In genomic region chr16:27222499-27223225, GRCh38 we compare ENCODE assay signal across 10 cellular contexts. TPM values are rescaled to one million over a fixed set of nuclear protein-coding genes. Genes with fewer than 3 reads are reported as not detected.
DNase-seq lines count a peak whose midpoint lies in the region; ATAC-seq and TF ChIP-seq lines count a peak whose summit lies in the region.
"Had no signal": no experiment of that assay in that cellular context is flagged by ENCODE, and none has a peak within 500 bp of the region (broad histone marks: within the 10 kb centered on the region; RNA-seq: fewer than 3 reads in every experiment).

No MANE protein-coding gene starts in this region.

- no peak for ATAC-seq in HG03175 (IDR thresholded peaks at IDR 0.05; ENCODE audit: unreplicated experiment)

- peaks cover 4% of the 10 kb centered on the region for H3K4me1 ChIP-seq in hepatocyte (ENCODE audit: insufficient read depth)
- H3K4me1 ChIP-seq in subcutaneous abdominal adipose tissue (ENCODE audit: control insufficient read depth in 5 of 5, insufficient read depth in 5 of 5, low read length in 5 of 5): peaks cover 0 to 23% (median 13%) of the 10 kb centered on the region in 5 donors

- H3K27me3 ChIP-seq in hepatocyte (no peaks in the 10 kb centered on the region), subcutaneous abdominal adipose tissue (ENCODE audit: control insufficient read depth in 5 of 5, insufficient read depth in 4 of 5, low read length in 5 of 5) (no peaks in the 10 kb centered on the region)
- H3K27me3 ChIP-seq: brain microvascular endothelial cell had no signal

- WGBS in hepatocyte (ENCODE audit: low lambda C conversion rate, missing lambda C conversion rate): 66% methylated on average over 24 of the region's 24 CpGs

- no peaks in the 10 kb centered on the region for H3K9me2 ChIP-seq in hepatocyte (replicated peaks; ENCODE audit: insufficient read depth)

- H3K36me3 ChIP-seq in hepatocyte (replicated peaks; ENCODE audit: insufficient read depth, low read depth) (no peaks in the 10 kb centered on the region), subcutaneous abdominal adipose tissue (ENCODE audit: control insufficient read depth in 5 of 5, insufficient read depth in 5 of 5, low read length in 5 of 5) (peaks cover 0 to 60% (median 31%) of the 10 kb centered on the region in 5 donors)

- no peaks in the 10 kb centered on the region for H4K20me1 ChIP-seq in hepatocyte (ENCODE audit: insufficient read depth, poor library complexity, severe bottlenecking)

- DNase-seq in NCI-H2171 treated with DMSO at 0.1 percent for 48 hours (lab: John Stamatoyannopoulos, UW): peak; percentile 80
- DNase-seq in NCI-H2171 (lab: John Stamatoyannopoulos, UW): no peak
- DNase-seq in T1000 (lab: John Stamatoyannopoulos, UW): peak; percentile 24
- no peak for DNase-seq in hepatocyte (ENCODE audit: low spot score)
- DNase-seq in OCI-M1 (lab: John Stamatoyannopoulos, UW): no peak
- DNase-seq in SW480 (ENCODE audit: low spot score): no peak
- DNase-seq: brain microvascular endothelial cell, Kasumi-1 had no signal

- H3K9me3 ChIP-seq in hepatocyte (ENCODE audit: low read depth): no peaks in the 10 kb centered on the region
- H3K9me3 ChIP-seq in subcutaneous abdominal adipose tissue (ENCODE audit: control insufficient read depth in 5 of 5, low read length in 5 of 5): no peaks in the 10 kb centered on the region

- no peak overlapping the region for H3K9ac ChIP-seq in subcutaneous abdominal adipose tissue (ENCODE audit: low read length in 5 of 5)

- H2AFZ ChIP-seq in hepatocyte: no peak overlapping the region

- H3K79me2 ChIP-seq in hepatocyte: no peaks in the 10 kb centered on the region

- H3K4me2 ChIP-seq in hepatocyte: no peak overlapping the region

- H3K27ac ChIP-seq in hepatocyte (peak overlapping the region; percentile 30), subcutaneous abdominal adipose tissue (ENCODE audit: low read depth, low read length) (peak overlapping the region; percentile 18)
- H3K27ac ChIP-seq: brain microvascular endothelial cell had no signal

- H3K4me3 ChIP-seq in hepatocyte (no peak overlapping the region), subcutaneous abdominal adipose tissue (ENCODE audit: low read depth in 1 of 5, low read length in 5 of 5) (peak overlapping the region in 1 of 5 donors; percentile 11)

- no peak for TF ChIP-seq CTCF in hepatocyte (IDR thresholded peaks at IDR 0.05; ENCODE audit: poor library complexity)

RNA-seq across cellular contexts. Expression of gene KDM8, which starts 19.3 kb away (rescaled TPM):
- total RNA-seq in hepatocyte: 7.2 and 11.5 TPM in 2 replicates
- polyA plus RNA-seq in hepatocyte: 5.6 and 9.7 TPM in 2 replicates

RNA-seq across cellular contexts. Expression of gene NSMCE1, which starts 45.9 kb away (rescaled TPM):
- total RNA-seq in hepatocyte: 35.0 and 40.8 TPM in 2 replicates
- 58.2 and 66.3 TPM in 2 replicates for polyA plus RNA-seq in hepatocyte

Comparison
In these comparisons a context has a peak if more than half of its experiments do, and no peak if none do; other contexts are left out.
1. DNase-seq: peak in NCI-H2171 treated with DMSO at 0.1 percent for 48 hours (single experiment) and T1000 (single experiment); none in NCI-H2171 (single experiment), hepatocyte (single experiment), OCI-M1 (single experiment) and SW480 (single experiment).